In genomic region chr3:107184375-107184774, GRCh38 we compare ENCODE assay signal across 17 cellular contexts.
DNase-seq lines count a peak whose midpoint lies in the region; ATAC-seq and TF ChIP-seq lines count a peak whose summit lies in the region.
"Had no signal": no experiment of that assay in that cellular context is flagged by ENCODE, and none has a peak within 500 bp of the region (broad histone marks: within the 10 kb centered on the region; RNA-seq: fewer than 3 reads in every experiment).

No MANE protein-coding gene starts in this region.

- H3K79me2 ChIP-seq in mesendoderm (ENCODE audit: control insufficient read depth, insufficient read depth, low read length), result no peaks in the 10 kb centered on the region

- DNase-seq in AG09309 (ENCODE audit: low read depth), result peak; percentile 7
- peak; percentile 43 for DNase-seq in ELR (ENCODE audit: low read depth)
- peak; percentile 4 for DNase-seq in astrocyte of the hippocampus (ENCODE audit: low read depth, low spot score)
- DNase-seq in mesendoderm, result peak; percentile 19
- DNase-seq in NCI-H2171 (lab: John Stamatoyannopoulos, UW), result no peak
- no peak for DNase-seq in posterior cingulate gyrus
- no peak for DNase-seq in stimulated activated naive CD8-positive, alpha-beta T cell treated with anti-CD3 and anti-CD28 coated beads, Interleukin-15, Interleukin-2, amounts not matched to agents 100 U/mL and 50 U/mL, for 24 hours
- DNase-seq: CD8-positive, alpha-beta memory T cell; NCI-H1417; NCI-H2029; NCI-H510A treated with DMSO at 0.1 percent for 48 hours; Peyer's patch; SHP77 had no signal

- no peak overlapping the region for H3K56ac ChIP-seq in mesendoderm (ENCODE audit: low read length)

- H2BK120ac ChIP-seq in mesendoderm (ENCODE audit: low read depth, low read length), result no peak overlapping the region

- H3K18ac ChIP-seq in mesendoderm (ENCODE audit: low read length), result no peak overlapping the region

- H3K4me2 ChIP-seq in mesendoderm (ENCODE audit: low read length), result no peak overlapping the region
- H3K4me2 ChIP-seq: BLaER1 had no signal

- H3K27me3 ChIP-seq in mesendoderm (ENCODE audit: insufficient read depth, low read length, poor library complexity), result no peaks in the 10 kb centered on the region
- H3K27me3 ChIP-seq: BLaER1, Peyer's patch had no signal

- H3K79me1 ChIP-seq in mesendoderm (ENCODE audit: low read length), result no peaks in the 10 kb centered on the region

- H3K9ac ChIP-seq in mesendoderm (ENCODE audit: low read length), result no peak overlapping the region
- H3K9ac ChIP-seq: BLaER1 had no signal

- no peak overlapping the region for H3K4ac ChIP-seq in mesendoderm (ENCODE audit: low read depth, low read length)

- H4K5ac ChIP-seq in mesendoderm (ENCODE audit: low read length), result no peak overlapping the region

- H2BK15ac ChIP-seq in mesendoderm (replicated peaks; ENCODE audit: low read depth), result no peak overlapping the region

- H3K4me3 ChIP-seq in AG09309 (ENCODE audit: control insufficient read depth, low read depth, low read length), result no peak overlapping the region
- no peak overlapping the region for H3K4me3 ChIP-seq in mesendoderm (ENCODE audit: low read length)
- H3K4me3 ChIP-seq: BLaER1, GM12878, Peyer's patch had no signal

- intact Hi-C loops in posterior cingulate gyrus (cut with DNase I), result no loop called here

- TF ChIP-seq CTCF in AG09309 (IDR thresholded peaks at IDR 0.05; ENCODE audit: control insufficient read depth, insufficient read depth, low read depth, low read length, missing control alignments), result no peak

- H4K8ac ChIP-seq in mesendoderm (ENCODE audit: low read depth, low read length), result no peak overlapping the region

- H3K27ac ChIP-seq in mesendoderm (ENCODE audit: low read depth, low read length), result no peak overlapping the region
- H3K27ac ChIP-seq: BLaER1, Peyer's patch had no signal

- no peak for ATAC-seq in GM18519 (IDR thresholded peaks at IDR 0.05; ENCODE audit: low FRiP score, unreplicated experiment)
- no peak for ATAC-seq in stimulated activated naive CD8-positive, alpha-beta T cell treated with anti-CD3 and anti-CD28 coated beads, Interleukin-15, Interleukin-2, amounts not matched to agents 100 U/mL and 50 U/mL, for 24 hours
- ATAC-seq: GM12878, SK-N-SH treated with all-trans-retinoic acid at 6 μM for 48 hours had no signal

- no peak overlapping the region for H2BK5ac ChIP-seq in mesendoderm (ENCODE audit: low read length)

- no peak overlapping the region for H2AK5ac ChIP-seq in mesendoderm (ENCODE audit: low read length)

- no peak overlapping the region for H3K23ac ChIP-seq in mesendoderm (ENCODE audit: low read length)

- no peaks in the 10 kb centered on the region for H3K36me3 ChIP-seq in mesendoderm (ENCODE audit: control insufficient read depth, insufficient read depth, low read length)
- H3K36me3 ChIP-seq: BLaER1, Peyer's patch had no signal

- H3K4me1 ChIP-seq in mesendoderm (ENCODE audit: control insufficient read depth, low read depth, low read length), result no peaks in the 10 kb centered on the region
- H3K4me1 ChIP-seq: BLaER1, Peyer's patch had no signal

- no CpG with 5 or more reads among the region's 2 CpGs for WGBS in mesendoderm (ENCODE audit: extremely low coverage, insufficient coverage, low lambda C conversion rate)

Comparison
In these comparisons a context has a peak if more than half of its experiments do, and no peak if none do; other contexts are left out.
1. DNase-seq: peak in AG09309 (single experiment), ELR (single experiment), astrocyte of the hippocampus (single experiment) and mesendoderm (single experiment); none in NCI-H2171 (single experiment), posterior cingulate gyrus (0 of 10) and stimulated activated naive CD8-positive, alpha-beta T cell treated with anti-CD3 and anti-CD28 coated beads, Interleukin-15, Interleukin-2, amounts not matched to agents 100 U/mL and 50 U/mL, for 24 hours (single experiment).